1 cellular context compared by ENCODE assay signal in the genomic region with DNA sequence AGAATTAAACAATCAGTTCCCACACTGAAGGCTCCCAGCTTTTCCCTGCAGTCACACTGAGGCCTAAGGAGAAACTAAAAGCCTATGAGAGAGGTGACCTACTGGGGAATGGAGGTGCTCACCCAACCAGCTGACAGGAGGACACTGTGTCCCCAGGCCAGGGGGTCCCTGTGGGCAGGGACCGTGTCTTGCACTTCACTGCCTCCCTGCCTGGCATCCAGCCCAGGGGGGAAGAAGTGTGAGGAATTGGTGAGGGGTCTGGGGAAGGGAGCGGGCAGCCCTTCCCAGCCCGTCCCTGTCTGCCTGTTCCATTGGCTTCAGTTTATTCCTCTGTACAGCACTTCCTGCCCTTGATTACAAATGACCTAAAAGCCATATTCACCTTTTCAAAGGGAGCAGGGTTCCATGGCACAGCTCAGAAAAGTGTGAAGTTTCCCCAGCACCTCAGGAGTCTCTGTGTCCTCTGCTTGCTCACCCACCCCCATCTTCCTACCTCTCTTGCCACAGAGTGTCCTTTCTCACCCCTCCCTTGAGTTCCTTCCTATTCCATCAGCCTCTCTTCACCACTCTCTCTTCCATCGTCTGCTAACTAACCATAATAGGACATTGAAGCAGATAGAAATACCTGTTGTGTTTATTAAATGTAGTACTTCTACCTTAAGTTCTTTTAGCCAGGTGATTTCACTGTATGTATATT.
TF ChIP-seq lines count a peak whose summit lies in the region.

No MANE protein-coding gene starts in this region.

TF ChIP-seq in H1, 55 proteins besides CTCF, POLR2A, EP300 and RAD21:
- no peak for TF ChIP-seq EGR1 (IDR thresholded peaks at IDR 0.05; ENCODE audit: borderline replicate concordance, low read depth, low read length)
- TF ChIP-seq MAFK (IDR thresholded peaks at IDR 0.05; ENCODE audit: low read depth, low read length): no peak
- no peak for TF ChIP-seq SRF (IDR thresholded peaks at IDR 0.05; ENCODE audit: low read depth, low read length)
- no peak for TF ChIP-seq SUZ12 (IDR thresholded peaks at IDR 0.05; ENCODE audit: low read length)
- TF ChIP-seq KDM5A (IDR thresholded peaks at IDR 0.05; ENCODE audit: low read length): no peak
- TF ChIP-seq TAF1 (IDR thresholded peaks at IDR 0.05; ENCODE audit: low read depth, low read length): no peak
- TF ChIP-seq CREB1 (IDR thresholded peaks at IDR 0.05): no peak
- no peak for TF ChIP-seq RXRA (IDR thresholded peaks at IDR 0.05; ENCODE audit: insufficient read depth, low read depth, low read length)
- no peak for TF ChIP-seq ASH2L (IDR thresholded peaks at IDR 0.05; ENCODE audit: low read length)
- TF ChIP-seq HDAC2 (IDR thresholded peaks at IDR 0.05; ENCODE audit: borderline replicate concordance in 1 of 2, low read depth in 2 of 2, low read length in 2 of 2): no peak
- no peak for TF ChIP-seq CTBP2 (IDR thresholded peaks at IDR 0.05; ENCODE audit: borderline replicate concordance, insufficient read depth, insufficient read length, low read length)
- TF ChIP-seq SIN3A (conservative IDR thresholded peaks at IDR 0.05 in 1 of 2, IDR thresholded peaks at IDR 0.05 in 1 of 2; ENCODE audit: low read depth in 1 of 2, low read length in 2 of 2): no peak
- no peak for TF ChIP-seq CBX8 (IDR thresholded peaks at IDR 0.05; ENCODE audit: borderline replicate concordance, low read depth, low read length)
- no peak for TF ChIP-seq JUND (IDR thresholded peaks at IDR 0.05; ENCODE audit: low read length)
- no peak for TF ChIP-seq CHD1 (IDR thresholded peaks at IDR 0.05; ENCODE audit: low read depth, low read length)
- TF ChIP-seq RFX5 (IDR thresholded peaks at IDR 0.05; ENCODE audit: borderline replicate concordance, low read depth, low read length): no peak
- no peak for TF ChIP-seq NANOG (IDR thresholded peaks at IDR 0.05; ENCODE audit: insufficient read depth, low read depth, low read length, poor library complexity, severe bottlenecking)
- TF ChIP-seq KDM1A (IDR thresholded peaks at IDR 0.05; ENCODE audit: borderline replicate concordance, low read length): no peak
